Comparison of ENCODE assay signal across 13 cellular contexts in the genomic region with DNA sequence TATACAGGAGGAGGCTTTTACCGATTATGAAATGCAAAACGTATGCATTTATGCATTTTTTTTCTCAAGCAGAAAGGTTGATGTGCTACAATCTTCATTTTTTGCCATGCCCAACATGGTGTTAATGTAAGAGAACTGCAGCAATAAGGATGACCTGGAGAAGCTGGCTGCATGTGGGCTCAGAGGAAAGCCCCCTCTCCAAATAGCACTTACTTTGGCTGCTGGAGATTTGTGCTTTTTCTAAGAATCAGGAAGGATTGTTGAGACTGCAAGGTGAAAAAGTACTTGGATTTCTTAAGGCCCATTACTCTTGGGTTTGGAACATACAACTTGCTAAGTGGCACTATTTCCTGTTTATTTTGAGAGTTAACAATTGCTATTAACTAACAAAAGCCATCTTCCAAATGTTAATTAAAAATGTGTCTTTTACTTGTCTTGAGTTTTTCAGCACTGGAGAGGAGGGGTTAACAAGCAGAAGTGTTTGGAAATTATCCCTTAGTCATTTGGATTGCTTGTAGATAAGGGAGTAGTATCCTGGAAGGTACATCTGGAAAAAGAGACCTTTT. TPM values are rescaled to one million over a fixed set of nuclear protein-coding genes. Genes with fewer than 3 reads are reported as not detected.
DNase-seq lines count a peak whose midpoint lies in the region; ATAC-seq and TF ChIP-seq lines count a peak whose summit lies in the region.
"Had no signal": no experiment of that assay in that cellular context is flagged by ENCODE, and none has a peak within 500 bp of the region (broad histone marks: within the 10 kb centered on the region; RNA-seq: fewer than 3 reads in every experiment).

No MANE protein-coding gene starts in this region.

- H3K27me3 ChIP-seq in left ventricle myocardium inferior (ENCODE audit: low read depth): no peaks in the 10 kb centered on the region
- no peaks in the 10 kb centered on the region for H3K27me3 ChIP-seq in heart left ventricle
- no peaks in the 10 kb centered on the region for H3K27me3 ChIP-seq in adipocyte (replicated peaks; ENCODE audit: control insufficient read depth, insufficient read depth, low read length)
- H3K27me3 ChIP-seq in kidney epithelial cell (ENCODE audit: control insufficient read depth, insufficient read depth, low read length): no peaks in the 10 kb centered on the region

- H3K4me3 ChIP-seq in left ventricle myocardium inferior: peak overlapping the region; percentile 85
- peak overlapping the region in 6 of 12 donors; percentile 71 to 88 (median 80) for H3K4me3 ChIP-seq in heart left ventricle
- H3K4me3 ChIP-seq in adipocyte (ENCODE audit: low read length): peak overlapping the region; percentile 94
- H3K4me3 ChIP-seq in kidney epithelial cell (ENCODE audit: low read depth, low read length): peak overlapping the region; percentile 99

- no peak overlapping the region for H3K9ac ChIP-seq in adipocyte (ENCODE audit: low read length)

- DNase-seq in left ventricle myocardium inferior (no peak), heart left ventricle (no peak), adipocyte (ENCODE audit: low read depth) (no peak), kidney epithelial cell (ENCODE audit: low read depth) (no peak), NCI-H2196 (lab: John Stamatoyannopoulos, UW; ENCODE audit: unreplicated experiment) (no peak), superior temporal gyrus (ENCODE audit: extremely low spot score) (no peak), activated gamma-delta T cell (lab: John Stamatoyannopoulos, UW) (no peak)
- DNase-seq: activated B cell treated with CpG ODN at 0.5 μM for 24 hours, activated T-cell treated with anti-CD3 and anti-CD28 coated beads for 4 hours, amygdala had no signal

- 18 to 23% (median 20%) methylated on average over 2 of the region's 2 CpGs for WGBS in heart left ventricle, 4 donors

- H3K36me3 ChIP-seq in left ventricle myocardium inferior: no peaks in the 10 kb centered on the region
- H3K36me3 ChIP-seq in heart left ventricle: no peaks in the 10 kb centered on the region
- no peaks in the 10 kb centered on the region for H3K36me3 ChIP-seq in adipocyte (ENCODE audit: control insufficient read depth, insufficient read depth, low read length, severe bottlenecking)
- peaks cover 1% of the 10 kb centered on the region for H3K36me3 ChIP-seq in kidney epithelial cell (ENCODE audit: control insufficient read depth, insufficient read depth, low read length)

- H3K9me3 ChIP-seq in left ventricle myocardium inferior (replicated peaks) (no peaks in the 10 kb centered on the region), heart left ventricle (no peaks in the 10 kb centered on the region), adipocyte (ENCODE audit: control insufficient read depth, low read length) (no peaks in the 10 kb centered on the region)

- peaks cover 48% of the 10 kb centered on the region for H3K4me1 ChIP-seq in left ventricle myocardium inferior
- H3K4me1 ChIP-seq in heart left ventricle: peaks cover 0 to 24% (median 18%) of the 10 kb centered on the region in 12 donors
- H3K4me1 ChIP-seq in adipocyte (ENCODE audit: control insufficient read depth, insufficient read depth, low read length): peaks cover 11% of the 10 kb centered on the region

- TF ChIP-seq POLR2A in heart left ventricle (IDR thresholded peaks at IDR 0.05): no peak

- ATAC-seq in heart left ventricle (no peak), HG02970 (IDR thresholded peaks at IDR 0.05; ENCODE audit: low FRiP score, unreplicated experiment) (no peak)
- ATAC-seq: HCT116, left lobe of liver had no signal

- H3K27ac ChIP-seq in left ventricle myocardium inferior (replicated peaks) (no peak overlapping the region), heart left ventricle (no peak overlapping the region)

- intact Hi-C loops in left ventricle myocardium inferior (cut with micrococcal nuclease): loop anchor here (10.0 kb wide), 1 partner anchor 546 kb away; no protein-coding TSS in a partner anchor
- intact Hi-C loops in heart left ventricle (cut with DNase I): loop anchor here (5.0 to 10.0 kb wide), 22 partner anchors 63 to 1846 kb away; no protein-coding TSS in a partner anchor

- TF ChIP-seq CTCF in left ventricle myocardium inferior (IDR thresholded peaks at IDR 0.05; ENCODE audit: borderline replicate concordance) (no peak), heart left ventricle (IDR thresholded peaks at IDR 0.05) (no peak), kidney epithelial cell (IDR thresholded peaks at IDR 0.05; ENCODE audit: insufficient read depth, low read length, poor library complexity, severe bottlenecking) (no peak)

RNA-seq across cellular contexts. Expression of a gene that starts 5.6 kb away (rescaled TPM):
- total RNA-seq in left ventricle myocardium inferior (3.8 TPM), heart left ventricle (10 to 100 TPM in 4 of 9 donors, 1 to 10 TPM in 5; 1.9 to 20.3 (median 8.0) TPM), kidney epithelial cell (143 and 147 TPM in 2 replicates)
- polyA plus RNA-seq in heart left ventricle: 1 to 10 TPM; 2.7 to 4.1 TPM
